Comparison of ENCODE assay signal across 1 cellular context in genomic region chr20:32681175-32682084, GRCh38.
TF ChIP-seq lines count a peak whose summit lies in the region.

No MANE protein-coding gene starts in this region.

TF ChIP-seq in HepG2, 621 proteins besides CTCF, POLR2A, EP300 and RAD21 (continued from another document and continues in another):
- no peak for TF ChIP-seq ZNF646 (CRISPR knock-in tag; IDR thresholded peaks at IDR 0.05)
- no peak for TF ChIP-seq SOX13 (IDR thresholded peaks at IDR 0.05)
- no peak; a peak in 1 of 4 replicates for TF ChIP-seq SOX13 (CRISPR knock-in tag; conservative IDR thresholded peaks at IDR 0.05 in 1 of 2, IDR thresholded peaks at IDR 0.05 in 1 of 2)
- TF ChIP-seq ZFP36L1 (CRISPR knock-in tag; IDR thresholded peaks at IDR 0.05), result no peak
- no peak for TF ChIP-seq ZKSCAN5 (CRISPR knock-in tag; IDR thresholded peaks at IDR 0.05)
- TF ChIP-seq FOXP1 (IDR thresholded peaks at IDR 0.05), result no peak
- no peak for TF ChIP-seq FOXP1 (CRISPR knock-in tag; IDR thresholded peaks at IDR 0.05)
- peak; percentile 61; the same call in 1 of the 2 replicates for TF ChIP-seq ZNF281 (CRISPR knock-in tag; IDR thresholded peaks at IDR 0.05; ENCODE audit: borderline replicate concordance)
- no peak for TF ChIP-seq PRPF4 (IDR thresholded peaks at IDR 0.05; ENCODE audit: low read depth, low read length, poor library complexity, severe bottlenecking)
- no peak for TF ChIP-seq STAG1 (CRISPR knock-in tag; IDR thresholded peaks at IDR 0.05)
- peak; percentile 86; the same call in 1 of the 2 replicates for TF ChIP-seq EEA1 (CRISPR knock-in tag; IDR thresholded peaks at IDR 0.05; ENCODE audit: borderline replicate concordance)
- TF ChIP-seq ZMAT3 (CRISPR knock-in tag; conservative IDR thresholded peaks at IDR 0.05), result no peak
- no peak for TF ChIP-seq RXRA (CRISPR knock-in tag; IDR thresholded peaks at IDR 0.05)
- TF ChIP-seq DMAP1 (CRISPR knock-in tag; IDR thresholded peaks at IDR 0.05), result no peak
- no peak for TF ChIP-seq TBX3 (IDR thresholded peaks at IDR 0.05; ENCODE audit: borderline replicate concordance)
- TF ChIP-seq ZNF749 (CRISPR knock-in tag; IDR thresholded peaks at IDR 0.05; ENCODE audit: borderline replicate concordance), result no peak
- TF ChIP-seq, protein P1, sequence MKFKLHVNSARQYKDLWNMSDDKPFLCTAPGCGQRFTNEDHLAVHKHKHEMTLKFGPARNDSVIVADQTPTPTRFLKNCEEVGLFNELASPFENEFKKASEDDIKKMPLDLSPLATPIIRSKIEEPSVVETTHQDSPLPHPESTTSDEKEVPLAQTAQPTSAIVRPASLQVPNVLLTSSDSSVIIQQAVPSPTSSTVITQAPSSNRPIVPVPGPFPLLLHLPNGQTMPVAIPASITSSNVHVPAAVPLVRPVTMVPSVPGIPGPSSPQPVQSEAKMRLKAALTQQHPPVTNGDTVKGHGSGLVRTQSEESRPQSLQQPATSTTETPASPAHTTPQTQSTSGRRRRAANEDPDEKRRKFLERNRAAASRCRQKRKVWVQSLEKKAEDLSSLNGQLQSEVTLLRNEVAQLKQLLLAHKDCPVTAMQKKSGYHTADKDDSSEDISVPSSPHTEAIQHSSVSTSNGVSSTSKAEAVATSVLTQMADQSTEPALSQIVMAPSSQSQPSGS (CRISPR knock-in tag; IDR thresholded peaks at IDR 0.05), result 0 out of 2 replicates have a peak, but pooled peaks have one; percentile 6
- no peak for TF ChIP-seq NR2C2 (CRISPR knock-in tag; IDR thresholded peaks at IDR 0.05; ENCODE audit: borderline replicate concordance)
- TF ChIP-seq, protein P2, sequence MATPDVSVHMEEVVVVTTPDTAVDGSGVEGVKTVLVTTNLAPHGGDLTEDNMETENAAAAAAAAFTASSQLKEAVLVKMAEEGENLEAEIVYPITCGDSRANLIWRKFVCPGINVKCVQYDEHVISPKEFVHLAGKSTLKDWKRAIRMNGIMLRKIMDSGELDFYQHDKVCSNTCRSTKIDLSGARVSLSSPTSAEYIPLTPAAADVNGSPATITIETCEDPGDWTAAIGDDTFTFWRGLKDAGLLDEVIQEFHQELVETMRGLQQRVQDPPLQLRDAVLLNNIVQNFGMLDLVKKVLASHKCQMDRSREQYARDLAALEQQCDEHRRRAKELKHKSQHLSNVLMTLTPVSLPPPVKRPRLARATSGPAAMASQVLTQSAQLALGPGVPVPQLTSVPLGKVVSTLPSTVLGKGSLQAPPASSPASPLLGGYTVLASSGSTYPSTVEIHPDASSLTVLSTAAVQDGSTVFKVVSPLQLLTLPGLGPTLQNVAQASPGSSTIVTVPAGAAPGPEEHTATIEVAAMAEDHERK (CRISPR knock-in tag; IDR thresholded peaks at IDR 0.05; ENCODE audit: low read depth), result no peak
- no peak for TF ChIP-seq SP2 (CRISPR knock-in tag; IDR thresholded peaks at IDR 0.05)
- no peak for TF ChIP-seq CEBPB (IDR thresholded peaks at IDR 0.05; ENCODE audit: borderline replicate concordance, low read depth, low read length)
- TF ChIP-seq ZNF614 (CRISPR knock-in tag; IDR thresholded peaks at IDR 0.05; ENCODE audit: borderline replicate concordance), result no peak
- TF ChIP-seq ZNF274 (CRISPR knock-in tag; IDR thresholded peaks at IDR 0.05), result no peak
- TF ChIP-seq ZNF607 (CRISPR knock-in tag; IDR thresholded peaks at IDR 0.05; ENCODE audit: borderline replicate concordance), result no peak
- TF ChIP-seq PHF20 (CRISPR knock-in tag; IDR thresholded peaks at IDR 0.05), result no peak
- no peak; the same call in 1 of the 2 replicates for TF ChIP-seq ZNF33B (CRISPR knock-in tag; IDR thresholded peaks at IDR 0.05)
- no peak; the same call in 1 of the 2 replicates for TF ChIP-seq CAMTA2 (CRISPR knock-in tag; IDR thresholded peaks at IDR 0.05; ENCODE audit: borderline replicate concordance)
- no peak for TF ChIP-seq ZSCAN29 (CRISPR knock-in tag; conservative IDR thresholded peaks at IDR 0.05)
- no peak for TF ChIP-seq KLF13 (CRISPR knock-in tag; IDR thresholded peaks at IDR 0.05)
- TF ChIP-seq TOPORS (CRISPR knock-in tag; IDR thresholded peaks at IDR 0.05), result no peak
- TF ChIP-seq, protein P3, sequence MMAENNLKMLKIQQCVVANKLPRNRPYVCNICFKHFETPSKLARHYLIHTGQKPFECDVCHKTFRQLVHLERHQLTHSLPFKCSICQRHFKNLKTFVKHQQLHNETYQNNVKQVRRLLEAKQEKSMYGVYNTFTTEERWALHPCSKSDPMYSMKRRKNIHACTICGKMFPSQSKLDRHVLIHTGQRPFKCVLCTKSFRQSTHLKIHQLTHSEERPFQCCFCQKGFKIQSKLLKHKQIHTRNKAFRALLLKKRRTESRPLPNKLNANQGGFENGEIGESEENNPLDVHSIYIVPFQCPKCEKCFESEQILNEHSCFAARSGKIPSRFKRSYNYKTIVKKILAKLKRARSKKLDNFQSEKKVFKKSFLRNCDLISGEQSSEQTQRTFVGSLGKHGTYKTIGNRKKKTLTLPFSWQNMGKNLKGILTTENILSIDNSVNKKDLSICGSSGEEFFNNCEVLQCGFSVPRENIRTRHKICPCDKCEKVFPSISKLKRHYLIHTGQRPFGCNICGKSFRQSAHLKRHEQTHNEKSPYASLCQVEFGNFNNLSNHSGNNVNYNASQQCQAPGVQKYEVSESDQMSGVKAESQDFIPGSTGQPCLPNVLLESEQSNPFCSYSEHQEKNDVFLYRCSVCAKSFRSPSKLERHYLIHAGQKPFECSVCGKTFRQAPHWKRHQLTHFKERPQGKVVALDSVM (CRISPR knock-in tag; IDR thresholded peaks at IDR 0.05), result peak; percentile 91
- TF ChIP-seq NPAS2 (CRISPR knock-in tag; IDR thresholded peaks at IDR 0.05; ENCODE audit: borderline replicate concordance), result no peak
- TF ChIP-seq ZNF367 (CRISPR knock-in tag; IDR thresholded peaks at IDR 0.05; ENCODE audit: borderline replicate concordance), result no peak
- no peak; the same call in 1 of the 2 replicates for TF ChIP-seq ZNF598 (CRISPR knock-in tag; IDR thresholded peaks at IDR 0.05; ENCODE audit: borderline replicate concordance)
- no peak for TF ChIP-seq NCOA5 (CRISPR knock-in tag; IDR thresholded peaks at IDR 0.05)
- 0 out of 2 replicates have a peak, but pooled peaks have one; percentile 67 for TF ChIP-seq IRF1 (CRISPR knock-in tag; IDR thresholded peaks at IDR 0.05; ENCODE audit: low read depth)
- no peak for TF ChIP-seq ZNF577 (CRISPR knock-in tag; IDR thresholded peaks at IDR 0.05; ENCODE audit: borderline replicate concordance, low read depth)
- peak; percentile 64; the same call in 1 of the 2 replicates for TF ChIP-seq ZNF567 (CRISPR knock-in tag; IDR thresholded peaks at IDR 0.05; ENCODE audit: borderline replicate concordance)
- no peak; the same call in 1 of the 2 replicates for TF ChIP-seq TAF1 (CRISPR knock-in tag; IDR thresholded peaks at IDR 0.05)
- TF ChIP-seq ZNF431 (CRISPR knock-in tag; IDR thresholded peaks at IDR 0.05; ENCODE audit: borderline replicate concordance, low read depth), result no peak
- TF ChIP-seq SALL2 (CRISPR knock-in tag; IDR thresholded peaks at IDR 0.05), result no peak
- TF ChIP-seq, protein P4, sequence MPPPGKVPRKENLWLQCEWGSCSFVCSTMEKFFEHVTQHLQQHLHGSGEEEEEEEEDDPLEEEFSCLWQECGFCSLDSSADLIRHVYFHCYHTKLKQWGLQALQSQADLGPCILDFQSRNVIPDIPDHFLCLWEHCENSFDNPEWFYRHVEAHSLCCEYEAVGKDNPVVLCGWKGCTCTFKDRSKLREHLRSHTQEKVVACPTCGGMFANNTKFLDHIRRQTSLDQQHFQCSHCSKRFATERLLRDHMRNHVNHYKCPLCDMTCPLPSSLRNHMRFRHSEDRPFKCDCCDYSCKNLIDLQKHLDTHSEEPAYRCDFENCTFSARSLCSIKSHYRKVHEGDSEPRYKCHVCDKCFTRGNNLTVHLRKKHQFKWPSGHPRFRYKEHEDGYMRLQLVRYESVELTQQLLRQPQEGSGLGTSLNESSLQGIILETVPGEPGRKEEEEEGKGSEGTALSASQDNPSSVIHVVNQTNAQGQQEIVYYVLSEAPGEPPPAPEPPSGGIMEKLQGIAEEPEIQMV (CRISPR knock-in tag; IDR thresholded peaks at IDR 0.05; ENCODE audit: low read depth), result no peak
- 0 out of 2 replicates have a peak, but pooled peaks have one; percentile 59 for TF ChIP-seq NFKBIZ (CRISPR knock-in tag; IDR thresholded peaks at IDR 0.05)
- no peak for TF ChIP-seq PRMT3 (CRISPR knock-in tag; IDR thresholded peaks at IDR 0.05; ENCODE audit: borderline replicate concordance, low read depth)
- no peak for TF ChIP-seq ZNF24 (IDR thresholded peaks at IDR 0.05)
- TF ChIP-seq PITX1 (CRISPR knock-in tag; IDR thresholded peaks at IDR 0.05), result no peak
- 0 out of 2 replicates have a peak, but pooled peaks have one; percentile 20 for TF ChIP-seq ZIK1 (CRISPR knock-in tag; IDR thresholded peaks at IDR 0.05; ENCODE audit: borderline replicate concordance, low read depth)
- no peak for TF ChIP-seq LCORL (IDR thresholded peaks at IDR 0.05)
- TF ChIP-seq LCORL (CRISPR knock-in tag; IDR thresholded peaks at IDR 0.05), result no peak
- TF ChIP-seq ZNF780A (CRISPR knock-in tag; IDR thresholded peaks at IDR 0.05), result no peak
- TF ChIP-seq ZNF331 (CRISPR knock-in tag; IDR thresholded peaks at IDR 0.05), result no peak
- TF ChIP-seq SAFB2 (CRISPR knock-in tag; IDR thresholded peaks at IDR 0.05; ENCODE audit: borderline replicate concordance, low read depth), result 0 out of 2 replicates have a peak, but pooled peaks have one; percentile 22
- no peak for TF ChIP-seq ZNF615 (CRISPR knock-in tag; IDR thresholded peaks at IDR 0.05; ENCODE audit: borderline replicate concordance)
- TF ChIP-seq FIP1L1 (IDR thresholded peaks at IDR 0.05; ENCODE audit: borderline replicate concordance, insufficient read depth, low read depth, low read length), result no peak
- TF ChIP-seq RORA (CRISPR knock-in tag; IDR thresholded peaks at IDR 0.05), result no peak
